ENCODE assay signal across 19 cellular contexts in the genomic region with DNA sequence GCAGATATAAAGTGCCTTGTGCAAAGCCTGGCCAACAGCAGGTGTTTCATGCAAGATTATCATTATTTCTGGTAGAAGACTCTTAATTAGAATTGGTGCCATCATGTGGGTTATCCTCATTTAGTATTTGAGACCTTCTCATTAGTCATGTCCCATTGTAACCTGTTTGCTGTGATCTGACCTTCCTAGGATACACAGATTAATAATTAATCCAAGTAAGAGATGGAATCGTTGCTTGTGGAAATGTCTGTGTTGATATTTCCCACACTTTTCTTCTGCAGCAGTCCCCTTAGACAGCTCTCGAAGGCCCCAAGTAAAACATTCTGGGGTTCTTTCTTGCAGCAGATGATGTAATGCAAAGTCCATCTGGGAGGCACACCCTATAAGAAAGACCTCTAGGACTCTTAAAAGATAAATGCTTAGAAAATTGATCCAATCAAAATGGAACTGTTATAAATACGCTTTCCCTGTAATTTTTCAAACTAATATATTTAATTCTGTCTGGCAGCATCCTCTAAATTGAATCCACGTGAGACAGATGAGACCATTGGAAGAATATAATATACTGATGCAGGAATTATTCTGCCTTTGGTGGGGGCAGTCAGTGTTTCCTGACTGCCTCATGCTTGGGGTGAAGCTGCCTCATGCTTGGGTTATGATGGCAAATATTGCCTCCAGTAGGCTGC. TPM values are rescaled to one million over a fixed set of nuclear protein-coding genes. Genes with fewer than 3 reads are reported as not detected.
A peak's percentile ranks its signal among the peaks of the same experiment; 100 is the strongest.
DNase-seq lines count a peak whose midpoint lies in the region; ATAC-seq, FAIRE-seq and TF ChIP-seq lines count a peak whose summit lies in the region.
"Had no signal": no experiment of that assay in that cellular context is flagged by ENCODE, and none has a peak within 500 bp of the region (broad histone marks: within the 10 kb centered on the region; RNA-seq: fewer than 3 reads in every experiment).

No MANE protein-coding gene starts in this region.

- H3K4me3 ChIP-seq in SK-N-MC: peak overlapping the region; percentile 19; the same call in 1 of the 2 replicates
- H3K4me3 ChIP-seq in pancreas: no peak overlapping the region
- no peak overlapping the region for H3K4me3 ChIP-seq in breast epithelium
- H3K4me3 ChIP-seq in coronary artery: no peak overlapping the region
- H3K4me3 ChIP-seq: SJSA1 had no signal

- peak in 3 of 4 donors; percentile 60 to 74 (median 63) for ATAC-seq in pancreas
- no peak for ATAC-seq in GM18907 (IDR thresholded peaks at IDR 0.05; ENCODE audit: unreplicated experiment)

- H3K27me3 ChIP-seq in pancreas (no peaks in the 10 kb centered on the region), breast epithelium (no peaks in the 10 kb centered on the region)
- H3K27me3 ChIP-seq: BE2C, SJSA1 had no signal

- no peak overlapping the region for H3K9ac ChIP-seq in SK-N-MC (ENCODE audit: insufficient read length)

- intact Hi-C loops in pancreas (cut with DNase I): no loop called here
- intact Hi-C loops in breast epithelium (cut with DNase I; ENCODE audit: low total_unique reads): no loop called here

- 31 to 37% methylated on average over 4 of the region's 4 CpGs for WGBS in pancreas, 2 donors

- no peaks in the 10 kb centered on the region for H3K36me3 ChIP-seq in SK-N-MC (ENCODE audit: insufficient read depth, low read length)
- no peaks in the 10 kb centered on the region for H3K36me3 ChIP-seq in pancreas
- no peaks in the 10 kb centered on the region for H3K36me3 ChIP-seq in breast epithelium
- H3K36me3 ChIP-seq: BE2C, SJSA1 had no signal

- FAIRE-seq in islet of Langerhans (lab: Jason Lieb, UNC) (peak; percentile 99), pancreas (lab: Jason Lieb, UNC) (no peak)
- FAIRE-seq: RCC 7860 had no signal

- H3K9me3 ChIP-seq in SK-N-MC (ENCODE audit: low read depth, low read length) (no peaks in the 10 kb centered on the region; the same call in 1 of the 2 replicates), pancreas (no peaks in the 10 kb centered on the region), breast epithelium (peaks cover 0 to 4% of the 10 kb centered on the region in 2 donors)
- H3K9me3 ChIP-seq: SJSA1 had no signal

- H3K27ac ChIP-seq in SK-N-MC (peak overlapping the region; percentile 43; the same call in 1 of the 2 replicates), pancreas (peak overlapping the region in 2 of 4 donors; percentile 6 to 50), breast epithelium (no peak overlapping the region), coronary artery (no peak overlapping the region)
- H3K27ac ChIP-seq: SJSA1 had no signal

- H3K4me1 ChIP-seq in pancreas: peaks cover 33 to 40% (median 37%) of the 10 kb centered on the region in 3 donors
- no peaks in the 10 kb centered on the region for H3K4me1 ChIP-seq in breast epithelium
- H3K4me1 ChIP-seq: SJSA1 had no signal

- DNase-seq in EH (ENCODE audit: low read depth): peak; percentile 45
- DNase-seq in SK-N-MC (ENCODE audit: low read depth, low spot score): peak; percentile 30
- DNase-seq in pancreas: no peak
- DNase-seq in breast epithelium (ENCODE audit: low spot score in 2 of 2): no peak
- no peak for DNase-seq in coronary artery (ENCODE audit: low spot score)
- DNase-seq: BE2C; CD4-positive, CD25-positive, alpha-beta regulatory T cell; GDM1; KBM-7; NCI-H1092; NCI-H1436; NCI-H2029; NCI-H226; NCI-H510A treated with DMSO at 0.1 percent for 48 hours; NCI-H82 had no signal

- TF ChIP-seq CTCF in pancreas (IDR thresholded peaks at IDR 0.05) (no peak), breast epithelium (IDR thresholded peaks at IDR 0.05) (no peak), coronary artery (IDR thresholded peaks at IDR 0.05) (no peak)

- no peak for TF ChIP-seq POLR2A in breast epithelium (IDR thresholded peaks at IDR 0.05)

RNA-seq across cellular contexts. Expression of a gene that starts 54.6 kb away (rescaled TPM):
- total RNA-seq in pancreas (1 to 10 TPM; 2.3 to 4.1 (median 2.5) TPM), breast epithelium (1 to 10 TPM; 4.3 to 7.9 (median 7.2) TPM)
- polyA plus RNA-seq in pancreas: 1 to 10 TPM; 1.4 to 2.5 TPM

Comparison
In these comparisons a context has a peak if more than half of its experiments do, and no peak if none do; other contexts are left out.
1. DNase-seq: peak in EH (single experiment) and SK-N-MC (single experiment); none in pancreas (0 of 6), breast epithelium (0 of 2) and coronary artery (single experiment).